Comparison of ENCODE assay signal across 22 cellular contexts in genomic region chr2:53998834-53999233, GRCh38.
"Had no signal": no experiment of that assay in that cellular context is flagged by ENCODE, and none has a peak within 500 bp of the region (broad histone marks: within the 10 kb centered on the region; RNA-seq: fewer than 3 reads in every experiment).

No MANE protein-coding gene starts in this region.

- H3K9me3 Mint-ChIP-seq: activated CD4-positive, alpha-beta memory T cell treated with anti-CD3 and anti-CD28 coated beads, Interleukin-2, amount 10 ng/mL, durations not matched to agents 7 days and 5 days; activated naive CD4-positive, alpha-beta T cell treated with anti-CD3 and anti-CD28 coated beads, Interleukin-2, amount 50 U/mL, for 24 hours; activated T-helper 2 cell treated with anti-CD3 and anti-CD28 coated beads, Interferon-gamma antibody, Interleukin-2, Interleukin-4, amounts not matched to agents 10 μg/mL and 5 μg/mL and 100 μg/mL, durations not matched to agents 14 hours and 24 hours and 36 hours; T-cell had no signal

- DNase-seq: activated CD4-positive, alpha-beta memory T cell treated with anti-CD3 and anti-CD28 coated beads, Interleukin-2, amount 10 ng/mL, durations not matched to agents 7 days and 5 days; activated CD4-positive, alpha-beta T cell treated with anti-CD3 and anti-CD28 coated beads for 36 hours; activated CD4-positive, alpha-beta T cell treated with anti-CD3 and anti-CD28 coated beads, Interleukin-2, amount 50 U/mL, for 1 hour; activated CD4-positive, CD25-positive, alpha-beta regulatory T cell; activated T-cell treated with anti-CD3 and anti-CD28 coated beads for 4 hours; activated T-cell treated with anti-CD3 and anti-CD28 coated beads, Interleukin-2, amount 50 U/mL, for 48 hours; aorta; central memory CD4-positive, alpha-beta T cell; Karpas-422; NCI-H1092; NCI-H1436; NCI-H1694 treated with DMSO at 0.1 percent for 48 hours; NCI-H2081; NCI-H510A treated with DMSO at 0.1 percent for 48 hours; PC-3; SHP77; T-cell; T-helper 2 cell; T1000 had no signal

- H3K27ac ChIP-seq: VCaP had no signal

- ATAC-seq: activated CD4-positive, alpha-beta T cell treated with anti-CD3 and anti-CD28 coated beads for 36 hours; PC-3; T-cell had no signal

- H3K4me3 Mint-ChIP-seq: activated CD4-positive, alpha-beta memory T cell treated with anti-CD3 and anti-CD28 coated beads, Interleukin-2, amount 10 ng/mL, durations not matched to agents 7 days and 5 days; activated CD4-positive, alpha-beta T cell treated with anti-CD3 and anti-CD28 coated beads for 36 hours; activated naive CD4-positive, alpha-beta T cell treated with anti-CD3 and anti-CD28 coated beads, Interleukin-2, amount 50 U/mL, for 24 hours; T-cell had no signal

- H3K27me3 Mint-ChIP-seq: activated CD4-positive, alpha-beta memory T cell treated with anti-CD3 and anti-CD28 coated beads, Interleukin-2, amount 10 ng/mL, durations not matched to agents 7 days and 5 days; activated CD4-positive, alpha-beta T cell treated with anti-CD3 and anti-CD28 coated beads for 36 hours; activated naive CD4-positive, alpha-beta T cell treated with anti-CD3 and anti-CD28 coated beads, Interleukin-2, amount 50 U/mL, for 24 hours; T-cell had no signal

- H3K27ac Mint-ChIP-seq: activated CD4-positive, alpha-beta memory T cell treated with anti-CD3 and anti-CD28 coated beads, Interleukin-2, amount 10 ng/mL, durations not matched to agents 7 days and 5 days; activated CD4-positive, alpha-beta T cell treated with anti-CD3 and anti-CD28 coated beads for 36 hours; activated naive CD4-positive, alpha-beta T cell treated with anti-CD3 and anti-CD28 coated beads, Interleukin-2, amount 50 U/mL, for 24 hours; activated T-helper 2 cell treated with anti-CD3 and anti-CD28 coated beads, Interferon-gamma antibody, Interleukin-2, Interleukin-4, amounts not matched to agents 10 μg/mL and 5 μg/mL and 100 μg/mL, durations not matched to agents 14 hours and 24 hours and 36 hours; T-cell had no signal
